ENCODE assay signal across 8 cellular contexts in genomic region chr20:45892049-45892816, GRCh38. TPM values are rescaled to one million over a fixed set of nuclear protein-coding genes. Genes with fewer than 3 reads are reported as not detected.
DNase-seq lines count a peak whose midpoint lies in the region; ATAC-seq and TF ChIP-seq lines count a peak whose summit lies in the region.

No MANE protein-coding gene starts in this region.

- TF ChIP-seq CTCF in kidney epithelial cell (IDR thresholded peaks at IDR 0.05; ENCODE audit: insufficient read depth, low read length, poor library complexity, severe bottlenecking) (peak; percentile 26), tibial artery (IDR thresholded peaks at IDR 0.05) (no peak)

- intact Hi-C loops in tibial artery (cut with DNase I; ENCODE audit: low total_unique reads) = loop anchor here (5.0 kb wide), 1 partner anchor 40 kb away; the partner anchor contains the start of gene PCIF1

- H3K4me1 ChIP-seq in tibial artery = peaks cover 0 to 33% (median 24%) of the 10 kb centered on the region in 4 donors

- H3K9me3 ChIP-seq in tibial artery = no peaks in the 10 kb centered on the region

- H3K36me3 ChIP-seq in kidney epithelial cell (ENCODE audit: control insufficient read depth, insufficient read depth, low read length) (peaks cover 3% of the 10 kb centered on the region), tibial artery (peaks cover 10 to 61% (median 44%) of the 10 kb centered on the region in 3 donors)

- DNase-seq in EL (peak; percentile 55), M059J (ENCODE audit: low read depth) (peak; percentile 64), astrocyte of the hippocampus (ENCODE audit: low read depth, low spot score) (peak; percentile 41), kidney epithelial cell (ENCODE audit: low read depth) (no peak), tibial artery (peak in 1 of 2 donors; percentile 28)
- no peak for DNase-seq in NK-92 treated with Interleukin-12 subunit alpha and Interleukin-12 subunit beta, amount 100 ng/mL, for 24 hours (lab: John Stamatoyannopoulos, UW)

- H3K4me3 ChIP-seq in kidney epithelial cell (ENCODE audit: low read depth, low read length) = peak overlapping the region; percentile 73
- peak overlapping the region; percentile 58 to 82 for H3K4me3 ChIP-seq in tibial artery

- peak overlapping the region; percentile 79 to 89 for H3K27ac ChIP-seq in tibial artery

- H3K27me3 ChIP-seq in kidney epithelial cell (ENCODE audit: control insufficient read depth, insufficient read depth, low read length) = no peaks in the 10 kb centered on the region
- no peaks in the 10 kb centered on the region for H3K27me3 ChIP-seq in tibial artery

- no peak for ATAC-seq in HG03571 (IDR thresholded peaks at IDR 0.05; ENCODE audit: unreplicated experiment)
- ATAC-seq in HG03108 (IDR thresholded peaks at IDR 0.05; ENCODE audit: unreplicated experiment) = no peak

RNA-seq across cellular contexts. Expression of gene CTSA, which starts 1.1 kb away (rescaled TPM):
- total RNA-seq in M059J (2014; rRNA removed; shearing (Covaris generic)) = 253 and 328 TPM in 2 replicates
- total RNA-seq in kidney epithelial cell = 136 and 192 TPM in 2 replicates

RNA-seq across cellular contexts. Expression of gene NEURL2, which starts 1.2 kb away (rescaled TPM):
- total RNA-seq in M059J (2014; rRNA removed; shearing (Covaris generic)) = 3.1 and 6.0 TPM in 2 replicates
- total RNA-seq in kidney epithelial cell = 7.9 and 9.0 TPM in 2 replicates

RNA-seq across cellular contexts. Expression of gene SPATA25, which starts 4.8 kb away (rescaled TPM):
- total RNA-seq in M059J (2014; rRNA removed; shearing (Covaris generic)) = 0.52 TPM in 1 of 2 replicates, not detected in the other
- total RNA-seq in kidney epithelial cell = 0.21 and 0.25 TPM in 2 replicates

RNA-seq across cellular contexts. Expression of gene ZSWIM1, which starts 11.2 kb away (rescaled TPM):
- 11.2 and 19.8 TPM in 2 replicates for total RNA-seq in M059J (2014; rRNA removed; shearing (Covaris generic))
- 12.7 and 16.2 TPM in 2 replicates for total RNA-seq in kidney epithelial cell

RNA-seq across cellular contexts. Expression of gene PLTP, which starts 19.7 kb away (rescaled TPM):
- total RNA-seq in M059J (2014; rRNA removed; shearing (Covaris generic)) = 9.6 and 13.4 TPM in 2 replicates
- total RNA-seq in kidney epithelial cell = 55.8 and 71.1 TPM in 2 replicates

Comparison
In these comparisons a context has a peak if more than half of its experiments do, and no peak if none do; other contexts are left out.
1. DNase-seq: peak in EL (single experiment), M059J (single experiment) and astrocyte of the hippocampus (single experiment); none in kidney epithelial cell (single experiment) and NK-92 treated with Interleukin-12 subunit alpha and Interleukin-12 subunit beta, amount 100 ng/mL, for 24 hours (single experiment).